8 cellular contexts compared by ENCODE assay signal in the genomic region with DNA sequence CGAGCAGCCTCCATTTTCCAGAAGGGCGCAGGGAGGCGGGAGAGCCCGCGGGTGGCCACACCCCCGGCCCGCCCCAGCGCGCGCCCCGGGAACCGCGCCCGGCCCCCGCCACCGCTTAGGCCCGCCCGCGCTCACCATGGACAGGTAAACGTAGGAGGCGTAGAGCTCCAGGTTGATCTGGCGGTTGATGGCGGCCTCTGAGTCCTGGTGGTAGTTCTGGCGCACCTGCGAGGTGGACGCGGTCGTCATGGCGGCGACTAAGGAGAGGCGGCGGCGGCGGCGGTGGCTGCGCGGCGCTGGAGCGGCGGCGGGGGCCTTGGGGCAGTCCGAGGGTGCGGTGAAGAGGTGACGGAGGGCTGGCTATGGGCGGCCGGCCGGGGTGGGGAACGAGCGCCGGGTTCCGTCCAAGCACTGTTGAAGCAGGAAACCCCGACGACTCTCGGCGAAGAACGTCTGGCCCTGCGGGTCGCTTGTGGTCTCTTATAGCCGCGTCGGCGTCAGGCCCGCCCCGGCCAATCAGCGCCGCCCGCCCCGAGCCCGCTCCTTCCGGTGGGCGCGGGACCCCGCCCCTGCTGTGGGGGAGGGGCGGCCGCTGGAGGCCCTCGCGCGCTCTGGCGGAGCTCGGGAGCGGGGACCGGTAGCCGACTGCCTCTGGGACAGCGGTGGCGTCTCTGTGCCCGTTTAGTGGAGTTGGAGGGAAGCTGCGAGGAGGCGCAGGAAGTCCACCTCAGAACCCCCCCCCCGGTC. TPM values are rescaled to one million over a fixed set of nuclear protein-coding genes. Genes with fewer than 3 reads are reported as not detected.
DNase-seq lines count a peak whose midpoint lies in the region; TF ChIP-seq lines count a peak whose summit lies in the region.

Gene FTH1, minus strand, starts transcription at position 458 of the 747 bp plus-strand sequence. Its CDS starts 209 bp downstream, at position 249.

- H3K18ac ChIP-seq in neuronal stem cell (ENCODE audit: low read length): peak within 1 kb of the TSS; percentile 98

- peak within 1 kb of the TSS; percentile 44 for H4K8ac ChIP-seq in neuronal stem cell (ENCODE audit: low read depth, low read length)

- peaks cover 17% of the 10 kb centered on the region for H3K36me3 ChIP-seq in H7 (replicated peaks; ENCODE audit: control insufficient read depth, insufficient read depth, low read length)
- no peaks in the 10 kb centered on the region; the same call in 1 of the 2 replicates for H3K36me3 ChIP-seq in MM.1S (replicated peaks; ENCODE audit: insufficient read depth, low read length)
- peaks cover 15 to 38% of the 10 kb centered on the region in 2 donors for H3K36me3 ChIP-seq in neuronal stem cell (replicated peaks in 1 of 2; ENCODE audit: control insufficient read depth in 2 of 2, insufficient read depth in 2 of 2, low read length in 2 of 2)

- DNase-seq in EH (ENCODE audit: low read depth) (peak; percentile 94), H7 (peak; percentile 99), MM.1S (peak; percentile 83), SK-MEL-5 (ENCODE audit: low read depth, low spot score) (peak; percentile 90), foreskin melanocyte (peak; percentile 76), neuronal stem cell (ENCODE audit: low spot score) (peak; percentile 89)
- DNase-seq in activated naive CD4-positive, alpha-beta T cell (lab: John Stamatoyannopoulos, UW): peak; percentile 65 to 90 (median 75)

- no CpG with 5 or more reads among the region's 89 CpGs for WGBS in neuronal stem cell (ENCODE audit: extremely low coverage in 2 of 2, insufficient read length in 2 of 2, insufficient replicate concordance in 1 of 2), 2 donors

- no peak within 1 kb of the TSS for H2BK12ac ChIP-seq in neuronal stem cell (ENCODE audit: low read length)

- H3K4me3 ChIP-seq in H7 (ENCODE audit: insufficient read depth, low read depth, low read length) (peak within 1 kb of the TSS; percentile 68), MM.1S (ENCODE audit: low read length) (peak within 1 kb of the TSS; percentile 83), neuronal stem cell (ENCODE audit: low read length in 2 of 2) (peak within 1 kb of the TSS; percentile 92 to 96)

- H3K4ac ChIP-seq in neuronal stem cell (ENCODE audit: low read length): peak within 1 kb of the TSS; percentile 77

- peak within 1 kb of the TSS; percentile 96 for H4K91ac ChIP-seq in neuronal stem cell (ENCODE audit: low read depth, low read length, poor library complexity)

- peak within 1 kb of the TSS; percentile 0 for H3K14ac ChIP-seq in neuronal stem cell (ENCODE audit: low read length)

- in situ Hi-C loops in SK-MEL-5 (cut with HindIII; ENCODE audit: low pct_unique_long_range_greater_than_20kb, low sequenced_read_pairs): no loop called here

- H3F3A ChIP-seq in MM.1S (ENCODE audit: insufficient read depth, low read length): no peaks in the 10 kb centered on the region

- H3K27me3 ChIP-seq in H7 (ENCODE audit: control insufficient read depth, insufficient read depth, low read length): no peaks in the 10 kb centered on the region
- no peaks in the 10 kb centered on the region for H3K27me3 ChIP-seq in MM.1S (replicated peaks; ENCODE audit: insufficient read depth, low read length)
- H3K27me3 ChIP-seq in neuronal stem cell (ENCODE audit: control insufficient read depth in 3 of 3, insufficient read depth in 3 of 3, low read depth in 1 of 3, low read length in 3 of 3): no peaks in the 10 kb centered on the region

- peaks cover 5% of the 10 kb centered on the region for H3K79me1 ChIP-seq in neuronal stem cell (ENCODE audit: low read depth, low read length)

- H3K9me3 ChIP-seq in MM.1S (replicated peaks; ENCODE audit: insufficient read depth, low read length): no peaks in the 10 kb centered on the region
- H3K9me3 ChIP-seq in neuronal stem cell (replicated peaks in 1 of 2; ENCODE audit: control insufficient read depth in 2 of 2, insufficient read depth in 1 of 2, low read depth in 1 of 2, low read length in 2 of 2): no peaks in the 10 kb centered on the region

- H3K4me2 ChIP-seq in MM.1S (ENCODE audit: low read depth, low read length): peak within 1 kb of the TSS; percentile 93
- H3K4me2 ChIP-seq in neuronal stem cell (ENCODE audit: insufficient read depth, low read length, poor library complexity, severe bottlenecking): peak within 1 kb of the TSS; percentile 68

- peak within 1 kb of the TSS; percentile 93 for H2BK5ac ChIP-seq in neuronal stem cell (ENCODE audit: low read length)

- H3K27ac ChIP-seq in MM.1S (ENCODE audit: low read length) (peak within 1 kb of the TSS; percentile 66; the same call in 1 of the 2 replicates), neuronal stem cell (replicated peaks; ENCODE audit: low read length) (peak within 1 kb of the TSS; percentile 89)

- no peaks in the 10 kb centered on the region for H4K20me1 ChIP-seq in MM.1S (ENCODE audit: insufficient read depth, low read length)

- peak within 1 kb of the TSS; percentile 3 for H2BK120ac ChIP-seq in neuronal stem cell (ENCODE audit: low read depth, low read length)

- TF ChIP-seq CTCF in MM.1S (IDR thresholded peaks at IDR 0.05; ENCODE audit: low read length) (no peak), subcutaneous adipose tissue (IDR thresholded peaks at IDR 0.05; ENCODE audit: low read depth) (no peak)

- peak within 1 kb of the TSS; percentile 99 for H2AK5ac ChIP-seq in neuronal stem cell (ENCODE audit: low read depth, low read length)

- H3K79me2 ChIP-seq in MM.1S (ENCODE audit: low read length): peaks cover 18% of the 10 kb centered on the region

- no peaks in the 10 kb centered on the region for H3K9me2 ChIP-seq in MM.1S (replicated peaks; ENCODE audit: insufficient read depth, low read length)

- H2AFZ ChIP-seq in MM.1S (ENCODE audit: low read length): peak within 1 kb of the TSS; percentile 56
- H2AFZ ChIP-seq in neuronal stem cell (ENCODE audit: low read length): peak within 1 kb of the TSS; percentile 86

- H2BK15ac ChIP-seq in neuronal stem cell (ENCODE audit: low read length): peak within 1 kb of the TSS; percentile 22

- peak within 1 kb of the TSS; percentile 98 for H3K23ac ChIP-seq in neuronal stem cell (ENCODE audit: low read depth, low read length, poor library complexity)

- H3K4me1 ChIP-seq in MM.1S (ENCODE audit: low read length): peaks cover 26% of the 10 kb centered on the region
- peaks cover 14 to 16% of the 10 kb centered on the region in 2 donors for H3K4me1 ChIP-seq in neuronal stem cell (ENCODE audit: control insufficient read depth in 2 of 2, insufficient read depth in 1 of 2, low read depth in 1 of 2, low read length in 2 of 2)

- peak within 1 kb of the TSS; percentile 59; the same call in 1 of the 2 replicates for H3K9ac ChIP-seq in MM.1S (ENCODE audit: low read length)
- peak within 1 kb of the TSS; percentile 94 for H3K9ac ChIP-seq in neuronal stem cell (ENCODE audit: low read depth, low read length, poor library complexity)

RNA-seq across cellular contexts. Expression of gene FTH1, which starts in this region (rescaled TPM):
- 443 and 463 TPM in 2 replicates for total RNA-seq in H7 (2014; rRNA removed; shearing (Covaris generic))
- 1,001 and 1,103 TPM in 2 replicates for total RNA-seq in SK-MEL-5 (2014; rRNA removed; shearing (Covaris generic))
- polyA plus RNA-seq in SK-MEL-5 (2015; cell fraction: cytosol; rRNA removed): 4,572 and 4,628 TPM in 2 replicates
- 450 and 590 TPM in 2 replicates for polyA plus RNA-seq in SK-MEL-5 (2015; cell fraction: nucleus; rRNA removed)
- 1,611 TPM for polyA plus RNA-seq in neuronal stem cell (2013, experiment 1 of 2)
- 1,599 TPM for polyA plus RNA-seq in neuronal stem cell (2013, experiment 2 of 2)
- total RNA-seq in subcutaneous adipose tissue: over 10,000 TPM in 1 of 4 donors, 1,000 to 10,000 TPM in 3; 6,293 to 12,889 (median 8,191) TPM

Comparison
In these comparisons a context has a peak if more than half of its experiments do, and no peak if none do; other contexts are left out.
1. Peak in every context shown above with its lines: DNase-seq, H3K4me3 ChIP-seq and H3K27ac ChIP-seq.